21 cellular contexts compared by ENCODE assay signal in the genomic region with DNA sequence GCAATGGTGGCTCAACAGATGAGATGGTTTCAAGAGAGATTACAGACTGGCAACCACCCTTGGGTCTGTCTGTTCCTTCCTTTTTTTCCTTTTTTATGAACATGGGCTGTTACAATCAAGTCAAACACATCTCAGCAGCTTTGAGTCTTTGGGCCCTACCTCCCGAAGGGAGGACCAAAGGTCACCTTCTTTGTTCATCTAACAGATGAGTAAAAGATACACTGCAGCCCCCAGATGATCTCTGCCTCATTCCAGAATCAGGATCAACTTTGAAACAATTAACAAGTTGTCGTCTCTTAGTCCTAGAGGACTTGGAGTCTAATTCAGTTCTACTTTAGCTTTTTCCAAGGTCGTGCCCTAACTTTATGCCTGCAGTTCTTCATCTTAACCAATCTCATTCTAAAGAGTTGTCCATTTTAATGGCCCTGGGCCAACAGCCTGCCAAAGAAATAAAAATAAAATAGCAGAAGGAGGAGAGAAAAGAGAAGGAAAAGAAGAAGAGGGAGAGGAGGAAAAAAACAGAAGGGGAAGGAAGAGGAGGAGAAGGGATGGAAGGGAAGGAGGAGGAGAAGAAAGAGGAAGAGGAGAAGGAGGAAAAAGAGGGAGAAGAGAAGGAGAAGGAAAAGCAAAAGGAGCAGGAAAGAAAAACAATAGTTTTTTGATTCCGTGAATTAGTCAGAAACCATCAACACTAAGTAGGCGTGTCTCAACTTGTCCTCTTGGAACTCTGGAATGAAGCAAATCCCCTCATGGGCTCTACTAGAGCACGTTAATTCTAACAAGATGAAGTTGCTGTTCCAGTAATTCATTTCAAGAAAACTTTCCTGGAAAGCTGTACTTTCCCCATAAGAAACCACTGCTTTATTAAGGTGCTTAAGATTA.
A peak's percentile ranks its signal among the peaks of the same experiment; 100 is the strongest.
DNase-seq lines count a peak whose midpoint lies in the region; ATAC-seq, FAIRE-seq and TF ChIP-seq lines count a peak whose summit lies in the region.
"Had no signal": no experiment of that assay in that cellular context is flagged by ENCODE, and none has a peak within 500 bp of the region (broad histone marks: within the 10 kb centered on the region; RNA-seq: fewer than 3 reads in every experiment).

No MANE protein-coding gene starts in this region.

- TF ChIP-seq CTCF in MCF 10A (IDR thresholded peaks at IDR 0.05; ENCODE audit: unreplicated experiment) (no peak), breast epithelium (IDR thresholded peaks at IDR 0.05) (no peak), bronchial epithelial cell (IDR thresholded peaks at IDR 0.05; ENCODE audit: insufficient read depth, low read length, severe bottlenecking) (no peak), dorsolateral prefrontal cortex (IDR thresholded peaks at IDR 0.05 in 54 of 56, conservative IDR thresholded peaks at IDR 0.05 in 2 of 56; ENCODE audit: low read depth in 1 of 56, partially characterized antibody in 56 of 56) (no peak)

- H3K4me1 ChIP-seq in breast epithelium, result no peaks in the 10 kb centered on the region
- H3K4me1 ChIP-seq in naive thymus-derived CD4-positive, alpha-beta T cell (ENCODE audit: control insufficient read depth in 2 of 2, insufficient read depth in 2 of 2, low read length in 2 of 2), result peaks cover 19 to 23% of the 10 kb centered on the region in 2 donors
- H3K4me1 ChIP-seq: lower lobe of right lung had no signal

- H3K4me3 ChIP-seq in breast epithelium (no peak overlapping the region), bronchial epithelial cell (ENCODE audit: low read depth, low read length) (no peak overlapping the region), dorsolateral prefrontal cortex (no peak overlapping the region)
- no peak overlapping the region for H3K4me3 ChIP-seq in naive thymus-derived CD4-positive, alpha-beta T cell (ENCODE audit: low read length)
- H3K4me3 ChIP-seq: HAP-1, hepatocyte, lower lobe of right lung, spleen had no signal

- TF ChIP-seq POLR2A in breast epithelium (IDR thresholded peaks at IDR 0.05), result no peak

- DNase-seq in MCF 10A (ENCODE audit: unreplicated experiment) (peak; percentile 68), breast epithelium (ENCODE audit: low spot score in 2 of 2) (no peak), bronchial epithelial cell (ENCODE audit: low read depth) (peak; percentile 92), NCI-H1930 (lab: John Stamatoyannopoulos, UW) (no peak), middle frontal gyrus (ENCODE audit: extremely low spot score, low spot score) (no peak), dorsolateral prefrontal cortex (no peak), T-helper 2 cell (no peak)
- no peak for DNase-seq in naive thymus-derived CD4-positive, alpha-beta T cell
- DNase-seq: ACHN; activated CD4-positive, alpha-beta T cell treated with anti-CD3 and anti-CD28 coated beads for 4 hours; activated CD8-positive, alpha-beta memory T cell treated with anti-CD3 and anti-CD28 coated beads, Interleukin-2, amount 50 U/mL, for 4 hours; C1 segment of cervical spinal cord; lower lobe of right lung; natural killer cell; NCI-H146; NCI-H226; spleen had no signal

- peak overlapping the region; percentile 92 for H3K27ac Mint-ChIP-seq in MCF 10A (ENCODE audit: low read depth, unreplicated experiment)
- H3K27ac Mint-ChIP-seq in naive thymus-derived CD4-positive, alpha-beta T cell, result peak overlapping the region in 7 of 9 donors; percentile 2 to 97 (median 70)
- H3K27ac Mint-ChIP-seq: progenitor cell of endocrine pancreas had no signal

- H3K36me3 ChIP-seq in breast epithelium (no peaks in the 10 kb centered on the region), bronchial epithelial cell (ENCODE audit: control insufficient read depth, insufficient read depth, low read length) (no peaks in the 10 kb centered on the region)
- no peaks in the 10 kb centered on the region for H3K36me3 ChIP-seq in naive thymus-derived CD4-positive, alpha-beta T cell (ENCODE audit: control insufficient read depth in 2 of 3, insufficient read depth in 3 of 3, low read length in 3 of 3)
- H3K36me3 ChIP-seq: HAP-1, lower lobe of right lung, spleen had no signal

- ATAC-seq in naive thymus-derived CD4-positive, alpha-beta T cell, result no peak
- ATAC-seq: lower lobe of right lung, natural killer cell had no signal

- no peak overlapping the region for H3K4me3 Mint-ChIP-seq in MCF 10A (ENCODE audit: unreplicated experiment)
- H3K4me3 Mint-ChIP-seq in naive thymus-derived CD4-positive, alpha-beta T cell, result peak overlapping the region in 2 of 10 donors; percentile 15 to 28
- H3K4me3 Mint-ChIP-seq: natural killer cell had no signal

- no peaks in the 10 kb centered on the region for H3K27me3 Mint-ChIP-seq in MCF 10A (ENCODE audit: insufficient read depth, unreplicated experiment)
- H3K27me3 Mint-ChIP-seq in naive thymus-derived CD4-positive, alpha-beta T cell, result no peaks in the 10 kb centered on the region

- H3K9me3 ChIP-seq in breast epithelium, result no peaks in the 10 kb centered on the region
- H3K9me3 ChIP-seq in naive thymus-derived CD4-positive, alpha-beta T cell (ENCODE audit: control insufficient read depth in 2 of 3, low read length in 3 of 3), result no peaks in the 10 kb centered on the region
- H3K9me3 ChIP-seq: HAP-1, lower lobe of right lung, spleen had no signal

- peak overlapping the region in 1 of 2 donors; percentile 33 for H3K27ac ChIP-seq in breast epithelium
- H3K27ac ChIP-seq in naive thymus-derived CD4-positive, alpha-beta T cell (ENCODE audit: low read depth, low read length), result no peak overlapping the region
- H3K27ac ChIP-seq in dorsolateral prefrontal cortex, result no peak overlapping the region
- H3K27ac ChIP-seq: hepatocyte, lower lobe of right lung, spleen had no signal

- no TSS peak for BruUV-seq in MCF 10A (replicated peaks; lab: Mats Ljungman, UMichigan)

- H3K4me1 Mint-ChIP-seq in MCF 10A (ENCODE audit: insufficient read depth, unreplicated experiment), result peaks cover 28% of the 10 kb centered on the region
- peaks cover 38 to 59% (median 50%) of the 10 kb centered on the region in 7 donors for H3K4me1 Mint-ChIP-seq in naive thymus-derived CD4-positive, alpha-beta T cell

- intact Hi-C loops in MCF 10A (cut with micrococcal nuclease) (no loop called here), breast epithelium (cut with DNase I; ENCODE audit: low total_unique reads) (no loop called here), dorsolateral prefrontal cortex (cut with DNase I) (no loop called here)
- intact Hi-C loops in naive thymus-derived CD4-positive, alpha-beta T cell (cut with micrococcal nuclease), result loop anchor here (5.0 kb wide), 6 partner anchors 217 to 1348 kb away; a partner anchor contains a TSS

- H3K36me3 Mint-ChIP-seq in MCF 10A (ENCODE audit: insufficient read depth, unreplicated experiment), result peaks cover 4% of the 10 kb centered on the region
- peaks cover 0 to 20% (median 0%) of the 10 kb centered on the region in 5 donors for H3K36me3 Mint-ChIP-seq in naive thymus-derived CD4-positive, alpha-beta T cell
- H3K36me3 Mint-ChIP-seq: natural killer cell had no signal

- POLR2A ChIA-PET in MCF 10A (lab: Yijun Ruan, JAX), result interaction anchor here (0.7 kb wide), 1 partner anchor 11 kb away, joined by 5 read pairs; no protein-coding TSS in a partner anchor
- POLR2A ChIA-PET in naive thymus-derived CD4-positive, alpha-beta T cell (lab: Charles Lee), result no interaction called here

- no peaks in the 10 kb centered on the region for H3K27me3 ChIP-seq in breast epithelium
- no peaks in the 10 kb centered on the region for H3K27me3 ChIP-seq in bronchial epithelial cell (ENCODE audit: control insufficient read depth, insufficient read depth, low read length)
- H3K27me3 ChIP-seq in naive thymus-derived CD4-positive, alpha-beta T cell (ENCODE audit: control insufficient read depth in 2 of 2, insufficient read depth in 2 of 2, low read length in 2 of 2), result no peaks in the 10 kb centered on the region
- peaks cover 0 to 3% (median 0%) of the 10 kb centered on the region in 45 donors for H3K27me3 ChIP-seq in dorsolateral prefrontal cortex
- H3K27me3 ChIP-seq: hepatocyte, spleen had no signal

- FAIRE-seq in bronchial epithelial cell (lab: Jason Lieb, UNC), result no peak
- FAIRE-seq: islet of Langerhans had no signal

- CTCF ChIA-PET in MCF 10A (lab: Yijun Ruan, JAX), result no interaction called here
- CTCF ChIA-PET in naive thymus-derived CD4-positive, alpha-beta T cell (lab: Charles Lee), result no interaction called here

- no peaks in the 10 kb centered on the region for H3K9me3 Mint-ChIP-seq in MCF 10A (ENCODE audit: unreplicated experiment)
- H3K9me3 Mint-ChIP-seq in naive thymus-derived CD4-positive, alpha-beta T cell, result peaks cover 0 to 8% (median 0%) of the 10 kb centered on the region in 11 donors

Comparison
In these comparisons a context has a peak if more than half of its experiments do, and no peak if none do; other contexts are left out.
1. DNase-seq: peak in MCF 10A (single experiment) and bronchial epithelial cell (single experiment); none in breast epithelium (0 of 2), naive thymus-derived CD4-positive, alpha-beta T cell (0 of 9), NCI-H1930 (0 of 2), middle frontal gyrus (single experiment), dorsolateral prefrontal cortex (0 of 10) and T-helper 2 cell (0 of 5).
2. intact Hi-C loops: an anchor here in naive thymus-derived CD4-positive, alpha-beta T cell (5.0 kb wide); none called in MCF 10A, breast epithelium and dorsolateral prefrontal cortex.